8 cellular contexts compared by ENCODE assay signal in genomic region chr7:44847509-44847919, GRCh38. TPM values are rescaled to one million over a fixed set of nuclear protein-coding genes. Genes with fewer than 3 reads are reported as not detected.
DNase-seq lines count a peak whose midpoint lies in the region; ATAC-seq, FAIRE-seq and TF ChIP-seq lines count a peak whose summit lies in the region.

No MANE protein-coding gene starts in this region.

- TF ChIP-seq POLR2A in HepG2 (IDR thresholded peaks at IDR 0.05; ENCODE audit: insufficient read depth in 1 of 2, low read depth in 2 of 2, low read length in 2 of 2): no peak; a peak in 1 of 4 replicates

- POLR2A ChIA-PET in HepG2 (lab: Yijun Ruan, JAX): interaction anchor here (0.5 to 2.9 kb wide), 23 partner anchors 10 to 298 kb away, joined by 3 to 20 read pairs (median 5); partner anchors contain the start of genes OGDH, PURB and TMED4

- peak overlapping the region; percentile 69 for H3K4me2 ChIP-seq in HepG2 (ENCODE audit: low read depth, low read length)

- CTCF ChIA-PET in HepG2 (lab: Yijun Ruan, JAX; ENCODE audit: low intra/inter-chr PET ratio, low total read pairs): interaction anchor here (1.1 to 2.3 kb wide), 4 partner anchors 50 to 260 kb away, joined by 3 to 9 read pairs (median 6); no protein-coding TSS in a partner anchor

- H3K9ac ChIP-seq in HepG2 (ENCODE audit: insufficient read depth, low read depth, low read length): peak overlapping the region; percentile 91

- 0 out of 4 replicates have a peak, but pooled peaks of 1 of the 2 experiments have one; percentile 1 for TF ChIP-seq EP300 in HepG2 (IDR thresholded peaks at IDR 0.05; ENCODE audit: low read depth in 2 of 2, low read length in 2 of 2)
- no peak for TF ChIP-seq EP300 in HepG2 (CRISPR knock-in tag; IDR thresholded peaks at IDR 0.05; ENCODE audit: borderline replicate concordance)

- no peak for FAIRE-seq in HepG2 (lab: Jason Lieb, UNC)

- peaks cover 0 to 9% of the 10 kb centered on the region in 2 experiments; a peak in 2 of 5 replicates for H3K36me3 ChIP-seq in HepG2 (replicated peaks in 1 of 2; ENCODE audit: control insufficient read depth in 1 of 2, insufficient read depth in 2 of 2, low read length in 2 of 2)

- peaks cover 20% of the 10 kb centered on the region for H4K20me1 ChIP-seq in HepG2 (ENCODE audit: insufficient read depth, low read length)

- ATAC-seq in GM18909 (IDR thresholded peaks at IDR 0.05; ENCODE audit: poor library complexity, unreplicated experiment) (peak; percentile 69), HG03175 (IDR thresholded peaks at IDR 0.05; ENCODE audit: unreplicated experiment) (peak; percentile 69), HepG2 (peak; percentile 83)

- WGBS in HepG2 (ENCODE audit: low lambda C conversion rate): 2% methylated on average over 22 of the region's 36 CpGs

- TF ChIP-seq CTCF in AG10803 (conservative IDR thresholded peaks at IDR 0.05; ENCODE audit: low read length) (peak; percentile 60), HepG2 (CRISPR knock-in tag; IDR thresholded peaks at IDR 0.05) (peak; percentile 87)

- TF ChIP-seq RAD21 in HepG2 (CRISPR knock-in tag; IDR thresholded peaks at IDR 0.05): peak; percentile 97

- H2AFZ ChIP-seq in HepG2 (ENCODE audit: low read length): peak overlapping the region; percentile 60

- in situ Hi-C loops in HepG2 (cut with HindIII; ENCODE audit: extremely low pct_ligation_motif_present, low pct_unique_long_range_greater_than_20kb): no loop called here

- H3K4me3 ChIP-seq in AG10803 (ENCODE audit: low read length): peak overlapping the region; percentile 89
- peak overlapping the region; percentile 64 to 92 (median 85) for H3K4me3 ChIP-seq in HepG2 (replicated peaks in 1 of 3; ENCODE audit: insufficient read depth in 1 of 3, low read depth in 2 of 3, low read length in 3 of 3)

- peaks cover 49% of the 10 kb centered on the region for H3K79me2 ChIP-seq in HepG2 (ENCODE audit: insufficient read depth, low read length)

- no peaks in the 10 kb centered on the region; a peak in 1 of 5 replicates for H3K27me3 ChIP-seq in HepG2 (ENCODE audit: control insufficient read depth in 1 of 2, insufficient read depth in 2 of 2, low read length in 2 of 2)

- H3K9me3 ChIP-seq in HepG2 (ENCODE audit: low read length): no peaks in the 10 kb centered on the region

- intact Hi-C loops in HepG2 (cut with micrococcal nuclease; ENCODE audit: unreplicated experiment): loop anchor here (1.0 kb wide), 1 partner anchor 259 kb away; no protein-coding TSS in a partner anchor

- DNase-seq in AG10803 (ENCODE audit: low read depth): peak; percentile 83
- peak; percentile 83 for DNase-seq in NCI-H446 treated with DMSO at 0.1 percent for 48 hours (lab: John Stamatoyannopoulos, UW)
- DNase-seq in activated CD4-positive, alpha-beta T cell treated with anti-CD3 and anti-CD28 coated beads, Interleukin-2, amount 50 U/mL, for 1 hour: peak; percentile 82
- DNase-seq in dedifferentiated amniotic fluid mesenchymal stem cell (ENCODE audit: extremely low spot score): peak; percentile 88
- peak; percentile 69 for DNase-seq in HepG2 (ENCODE audit: low spot score)
- DNase-seq in stimulated activated CD4-positive, alpha-beta T cell treated with anti-CD3 and anti-CD28 coated beads, Interleukin-2, amount 100 ng/mL, for 4 hours (ENCODE audit: low read depth): peak; percentile 80

- no TSS peak for BruUV-seq in HepG2 (replicated peaks; lab: Mats Ljungman, UMichigan)

- H3K4me1 ChIP-seq in HepG2 (ENCODE audit: insufficient read depth, low read length): peaks cover 40% of the 10 kb centered on the region

- H3K27ac ChIP-seq in HepG2 (ENCODE audit: extremely low read length, insufficient read depth, low read length): peak overlapping the region; percentile 83

TF ChIP-seq in HepG2, 621 proteins besides CTCF, POLR2A, EP300 and RAD21 (continues in another document):
- TF ChIP-seq ELF1 (CRISPR knock-in tag; IDR thresholded peaks at IDR 0.05) (0 out of 2 replicates have a peak, but pooled peaks have one; percentile 5), KDM5B (CRISPR knock-in tag; IDR thresholded peaks at IDR 0.05; ENCODE audit: borderline replicate concordance) (0 out of 2 replicates have a peak, but pooled peaks have one; percentile 20), ZNF432 (CRISPR knock-in tag; IDR thresholded peaks at IDR 0.05; ENCODE audit: borderline replicate concordance) (no peak), ZZZ3 (CRISPR knock-in tag; IDR thresholded peaks at IDR 0.05; ENCODE audit: borderline replicate concordance) (no peak), ZNF264 (CRISPR knock-in tag; IDR thresholded peaks at IDR 0.05) (0 out of 2 replicates have a peak, but pooled peaks have one; percentile 21)

RNA-seq across cellular contexts. Expression of gene H2AZ2, which starts 0.4 kb away (rescaled TPM):
- 223 and 272 TPM in 2 replicates for total RNA-seq in HepG2 (2016; rRNA removed; fragmentation: Illumina TruSeq; extraction: Trizol)
- 109 and 136 TPM in 2 replicates for total RNA-seq in HepG2 (2016; cell fraction: cytosol; rRNA removed; fragmentation: Illumina TruSeq; extraction: Trizol; ENCODE audit: low read depth)
- 225 and 261 TPM in 2 replicates for total RNA-seq in HepG2 (2016; cell fraction: insoluble cytoplasmic fraction; rRNA removed; fragmentation: Illumina TruSeq; extraction: Trizol)
- total RNA-seq in HepG2 (2016; cell fraction: membrane; rRNA removed; fragmentation: Illumina TruSeq; extraction: Trizol): 214 and 217 TPM in 2 replicates
- total RNA-seq in HepG2 (2016; cell fraction: nucleus; rRNA removed; fragmentation: Illumina TruSeq; extraction: Trizol): 118 and 122 TPM in 2 replicates
- 93.2 and 121 TPM in 2 replicates for polyA plus RNA-seq in HepG2 (2011; rRNA removed)
- 110 and 123 TPM in 2 replicates for polyA plus RNA-seq in HepG2 (2011; cell fraction: cytosol; rRNA removed)
- 34.1 and 41.1 TPM in 2 replicates for polyA plus RNA-seq in HepG2 (2011; cell fraction: nucleus; rRNA removed)
- polyA plus RNA-seq in HepG2 (2012): 101 and 124 TPM in 2 replicates
- polyA plus RNA-seq in HepG2 (2016; cell fraction: cytosol; fragmentation: Illumina TruSeq; extraction: Trizol; ENCODE audit: low read depth): 169 and 220 TPM in 2 replicates
- polyA plus RNA-seq in HepG2 (2016; cell fraction: insoluble cytoplasmic fraction; fragmentation: Illumina TruSeq; extraction: Trizol; ENCODE audit: low read depth): 277 and 298 TPM in 2 replicates
- polyA plus RNA-seq in HepG2 (2016; cell fraction: membrane; fragmentation: Illumina TruSeq; extraction: Trizol; ENCODE audit: low read depth): 226 and 259 TPM in 2 replicates
- 188 and 191 TPM in 2 replicates for polyA plus RNA-seq in HepG2 (2016; cell fraction: nucleus; fragmentation: Illumina TruSeq; extraction: Trizol; ENCODE audit: insufficient read depth, low read depth)
- polyA minus RNA-seq in HepG2 (2011; rRNA and poly(A)+ RNA removed; ENCODE audit: low replicate concordance): 67.1 and 192 TPM in 2 replicates
- 42.5 and 43.2 TPM in 2 replicates for polyA minus RNA-seq in HepG2 (2011; cell fraction: cytosol; rRNA and poly(A)+ RNA removed)
- 36.7 and 41.4 TPM in 2 replicates for polyA minus RNA-seq in HepG2 (2011; cell fraction: nucleus; rRNA and poly(A)+ RNA removed)

RNA-seq across cellular contexts. Expression of gene PURB, which starts 37.8 kb away (rescaled TPM):
- total RNA-seq in HepG2 (2016; rRNA removed; fragmentation: Illumina TruSeq; extraction: Trizol): 4.3 and 10.1 TPM in 2 replicates
- 0.61 and 0.71 TPM in 2 replicates for total RNA-seq in HepG2 (2016; cell fraction: cytosol; rRNA removed; fragmentation: Illumina TruSeq; extraction: Trizol; ENCODE audit: low read depth)
- total RNA-seq in HepG2 (2016; cell fraction: insoluble cytoplasmic fraction; rRNA removed; fragmentation: Illumina TruSeq; extraction: Trizol): 4.3 and 10.1 TPM in 2 replicates
- 4.2 and 4.9 TPM in 2 replicates for total RNA-seq in HepG2 (2016; cell fraction: membrane; rRNA removed; fragmentation: Illumina TruSeq; extraction: Trizol)
- 9.4 and 9.7 TPM in 2 replicates for total RNA-seq in HepG2 (2016; cell fraction: nucleus; rRNA removed; fragmentation: Illumina TruSeq; extraction: Trizol)
- polyA plus RNA-seq in HepG2 (2011; rRNA removed): 2.3 and 2.7 TPM in 2 replicates
- polyA plus RNA-seq in HepG2 (2011; cell fraction: cytosol; rRNA removed): 1.0 and 1.7 TPM in 2 replicates
- polyA plus RNA-seq in HepG2 (2011; cell fraction: nucleus; rRNA removed): 2.3 and 3.8 TPM in 2 replicates
- 6.1 and 7.3 TPM in 2 replicates for polyA plus RNA-seq in HepG2 (2012)
- polyA plus RNA-seq in HepG2 (2016; cell fraction: cytosol; fragmentation: Illumina TruSeq; extraction: Trizol; ENCODE audit: low read depth): 0.64 and 0.70 TPM in 2 replicates
- polyA plus RNA-seq in HepG2 (2016; cell fraction: insoluble cytoplasmic fraction; fragmentation: Illumina TruSeq; extraction: Trizol; ENCODE audit: low read depth): 9.2 and 9.5 TPM in 2 replicates
- 2.2 and 2.3 TPM in 2 replicates for polyA plus RNA-seq in HepG2 (2016; cell fraction: membrane; fragmentation: Illumina TruSeq; extraction: Trizol; ENCODE audit: low read depth)
- polyA plus RNA-seq in HepG2 (2016; cell fraction: nucleus; fragmentation: Illumina TruSeq; extraction: Trizol; ENCODE audit: insufficient read depth, low read depth): 14.1 and 14.9 TPM in 2 replicates
- 1.9 and 4.8 TPM in 2 replicates for polyA minus RNA-seq in HepG2 (2011; rRNA and poly(A)+ RNA removed; ENCODE audit: low replicate concordance)
- 4.7 and 5.6 TPM in 2 replicates for polyA minus RNA-seq in HepG2 (2011; cell fraction: cytosol; rRNA and poly(A)+ RNA removed)
- 9.7 and 10.8 TPM in 2 replicates for polyA minus RNA-seq in HepG2 (2011; cell fraction: nucleus; rRNA and poly(A)+ RNA removed)

RNA-seq across cellular contexts. Expression of gene PPIA, which starts 51.0 kb away (rescaled TPM):
- 2,268 and 3,314 TPM in 2 replicates for total RNA-seq in HepG2 (2016; rRNA removed; fragmentation: Illumina TruSeq; extraction: Trizol)
- total RNA-seq in HepG2 (2016; cell fraction: cytosol; rRNA removed; fragmentation: Illumina TruSeq; extraction: Trizol; ENCODE audit: low read depth): 754 and 802 TPM in 2 replicates
- 2,242 and 3,472 TPM in 2 replicates for total RNA-seq in HepG2 (2016; cell fraction: insoluble cytoplasmic fraction; rRNA removed; fragmentation: Illumina TruSeq; extraction: Trizol)
- total RNA-seq in HepG2 (2016; cell fraction: membrane; rRNA removed; fragmentation: Illumina TruSeq; extraction: Trizol): 997 and 1,006 TPM in 2 replicates
- total RNA-seq in HepG2 (2016; cell fraction: nucleus; rRNA removed; fragmentation: Illumina TruSeq; extraction: Trizol): 760 and 791 TPM in 2 replicates
- 2,460 and 3,010 TPM in 2 replicates for polyA plus RNA-seq in HepG2 (2011; rRNA removed)
- polyA plus RNA-seq in HepG2 (2011; cell fraction: cytosol; rRNA removed): 2,797 and 3,003 TPM in 2 replicates
- polyA plus RNA-seq in HepG2 (2011; cell fraction: nucleus; rRNA removed): 624 and 737 TPM in 2 replicates
- 1,687 and 1,874 TPM in 2 replicates for polyA plus RNA-seq in HepG2 (2012)
- 1,121 and 1,153 TPM in 2 replicates for polyA plus RNA-seq in HepG2 (2016; cell fraction: cytosol; fragmentation: Illumina TruSeq; extraction: Trizol; ENCODE audit: low read depth)
- 3,894 and 4,262 TPM in 2 replicates for polyA plus RNA-seq in HepG2 (2016; cell fraction: insoluble cytoplasmic fraction; fragmentation: Illumina TruSeq; extraction: Trizol; ENCODE audit: low read depth)
- polyA plus RNA-seq in HepG2 (2016; cell fraction: membrane; fragmentation: Illumina TruSeq; extraction: Trizol; ENCODE audit: low read depth): 1,143 and 1,145 TPM in 2 replicates
- 1,363 and 1,473 TPM in 2 replicates for polyA plus RNA-seq in HepG2 (2016; cell fraction: nucleus; fragmentation: Illumina TruSeq; extraction: Trizol; ENCODE audit: insufficient read depth, low read depth)
- polyA minus RNA-seq in HepG2 (2011; rRNA and poly(A)+ RNA removed; ENCODE audit: low replicate concordance): 700 and 1,641 TPM in 2 replicates
- 495 and 562 TPM in 2 replicates for polyA minus RNA-seq in HepG2 (2011; cell fraction: cytosol; rRNA and poly(A)+ RNA removed)
- 234 and 280 TPM in 2 replicates for polyA minus RNA-seq in HepG2 (2011; cell fraction: nucleus; rRNA and poly(A)+ RNA removed)

Comparison
In these comparisons a context has a peak if more than half of its experiments do, and no peak if none do; other contexts are left out.
1. Peak in every context shown above with its lines: DNase-seq, ATAC-seq, H3K4me3 ChIP-seq and H3K27ac ChIP-seq.